In genomic region chr11:44920451-44920850, GRCh38 we compare ENCODE assay signal across 24 cellular contexts. TPM values are rescaled to one million over a fixed set of nuclear protein-coding genes. Genes with fewer than 3 reads are reported as not detected.
A peak's percentile ranks its signal among the peaks of the same experiment; 100 is the strongest.
DNase-seq lines count a peak whose midpoint lies in the region; ATAC-seq and TF ChIP-seq lines count a peak whose summit lies in the region.
"Had no signal": no experiment of that assay in that cellular context is flagged by ENCODE, and none has a peak within 500 bp of the region (broad histone marks: within the 10 kb centered on the region; RNA-seq: fewer than 3 reads in every experiment).

No MANE protein-coding gene starts in this region.

- H3K27ac ChIP-seq in HEK293 (ENCODE audit: extremely low read depth, low read depth, low read length) (no peak overlapping the region), vagina (no peak overlapping the region), right lobe of liver (no peak overlapping the region), SK-N-SH (ENCODE audit: low read depth in 2 of 2, low read length in 1 of 2) (no peak overlapping the region; a peak in 1 of 4 replicates)
- H3K27ac ChIP-seq: A549; BLaER1 treated with 17β-estradiol and CSF1 and Interleukin-3, amounts not matched to agents 10 nM and 100 nM; GM23248 had no signal

- H3K9me3 ChIP-seq in HEK293 (ENCODE audit: control insufficient read depth, insufficient read depth, low read depth, low read length) (no peaks in the 10 kb centered on the region), vagina (no peaks in the 10 kb centered on the region), right lobe of liver (no peaks in the 10 kb centered on the region), SK-N-SH (no peaks in the 10 kb centered on the region)
- H3K9me3 ChIP-seq: A549; BE2C; BLaER1 treated with 17β-estradiol and CSF1 and Interleukin-3, amounts not matched to agents 10 nM and 100 nM had no signal

- H3K36me3 ChIP-seq in HEK293 (ENCODE audit: control insufficient read depth in 2 of 2, insufficient read depth in 1 of 2, low read length in 2 of 2) (no peaks in the 10 kb centered on the region), vagina (no peaks in the 10 kb centered on the region), right lobe of liver (no peaks in the 10 kb centered on the region), SK-N-SH (replicated peaks in 1 of 2; ENCODE audit: control insufficient read depth in 1 of 2, insufficient read depth in 2 of 2, low read length in 1 of 2) (no peaks in the 10 kb centered on the region)
- H3K36me3 ChIP-seq: BE2C; BLaER1 treated with 17β-estradiol and CSF1 and Interleukin-3, amounts not matched to agents 10 nM and 100 nM had no signal

- H2AFZ ChIP-seq in SK-N-SH (ENCODE audit: low read depth): no peak overlapping the region
- H2AFZ ChIP-seq: GM23248 had no signal

- ATAC-seq in right lobe of liver: no peak
- ATAC-seq: A549, GM12878, HCT116 had no signal

- TF ChIP-seq POLR2A in vagina (IDR thresholded peaks at IDR 0.05): no peak
- TF ChIP-seq POLR2A in right lobe of liver (IDR thresholded peaks at IDR 0.05): no peak

- H3K9me2 ChIP-seq in SK-N-SH: no peaks in the 10 kb centered on the region

- TF ChIP-seq RAD21 in SK-N-SH (IDR thresholded peaks at IDR 0.05; ENCODE audit: low read length): no peak

- no peak overlapping the region for H3K4me2 ChIP-seq in SK-N-SH
- H3K4me2 ChIP-seq: A549; BLaER1 treated with 17β-estradiol and CSF1 and Interleukin-3, amounts not matched to agents 10 nM and 100 nM had no signal

- H3K27me3 Mint-ChIP-seq in brain (peaks cover 2% of the 10 kb centered on the region), neural crest cell (ENCODE audit: low read depth) (no peaks in the 10 kb centered on the region)
- H3K27me3 Mint-ChIP-seq: CD4-positive, alpha-beta T cell; CD8-positive, alpha-beta memory T cell had no signal

- H3K9ac ChIP-seq in SK-N-SH: no peak overlapping the region
- H3K9ac ChIP-seq: BLaER1 treated with 17β-estradiol and CSF1 and Interleukin-3, amounts not matched to agents 10 nM and 100 nM; GM23248 had no signal

- H3K4me1 ChIP-seq in HEK293 (ENCODE audit: control insufficient read depth, insufficient read depth, low read length): no peaks in the 10 kb centered on the region
- H3K4me1 ChIP-seq in vagina: no peaks in the 10 kb centered on the region
- H3K4me1 ChIP-seq in right lobe of liver: no peaks in the 10 kb centered on the region
- no peaks in the 10 kb centered on the region; a peak in 1 of 4 replicates for H3K4me1 ChIP-seq in SK-N-SH (ENCODE audit: control insufficient read depth in 1 of 2, insufficient read depth in 2 of 2, low read depth in 1 of 2, low read length in 1 of 2)
- H3K4me1 ChIP-seq: A549, BE2C had no signal

- H3K27ac Mint-ChIP-seq in brain: peak overlapping the region in 3 of 5 experiments; percentile 14 to 89 (median 38)
- peak overlapping the region; percentile 50 for H3K27ac Mint-ChIP-seq in neural crest cell (ENCODE audit: unreplicated experiment)
- H3K27ac Mint-ChIP-seq: CD14-positive monocyte; CD4-positive, alpha-beta T cell; CD8-positive, alpha-beta memory T cell; H9; HFFc6 had no signal

- H3K4me1 Mint-ChIP-seq in brain: peaks cover 4% of the 10 kb centered on the region
- no peaks in the 10 kb centered on the region for H3K4me1 Mint-ChIP-seq in neural crest cell
- H3K4me1 Mint-ChIP-seq: CD8-positive, alpha-beta memory T cell had no signal

- no peaks in the 10 kb centered on the region for H4K20me1 ChIP-seq in SK-N-SH (ENCODE audit: insufficient read depth)

- CTCF ChIA-PET in HEK293 (lab: Yijun Ruan, JAX): interaction anchor here (0.7 to 2.2 kb wide), 5 partner anchors 9 to 289 kb away, joined by 3 to 10 read pairs (median 4); no protein-coding TSS in a partner anchor
- CTCF ChIA-PET in SK-N-SH (lab: Yijun Ruan, JAX): interaction anchor here (0.6 to 1.5 kb wide), 5 partner anchors 9 to 303 kb away, joined by 3 to 8 read pairs (median 3); no protein-coding TSS in a partner anchor

- no peak for TF ChIP-seq CTCF in HEK293 (tag by site-specific recombination; IDR thresholded peaks at IDR 0.05)
- no peak for TF ChIP-seq CTCF in brain (conservative IDR thresholded peaks at IDR 0.05)
- no peak for TF ChIP-seq CTCF in neural crest cell (conservative IDR thresholded peaks at IDR 0.05)
- no peak for TF ChIP-seq CTCF in vagina (IDR thresholded peaks at IDR 0.05)
- no peak for TF ChIP-seq CTCF in right lobe of liver (IDR thresholded peaks at IDR 0.05)
- TF ChIP-seq CTCF in SK-N-SH (IDR thresholded peaks at IDR 0.05): no peak

- no peak overlapping the region for H3K4me3 ChIP-seq in HEK293 (ENCODE audit: low read depth, low read length)
- no peak overlapping the region for H3K4me3 ChIP-seq in vagina
- H3K4me3 ChIP-seq in right lobe of liver: no peak overlapping the region
- H3K4me3 ChIP-seq in SK-N-SH (ENCODE audit: low read depth in 2 of 2, low read length in 1 of 2): no peak overlapping the region
- H3K4me3 ChIP-seq: A549; BLaER1 treated with 17β-estradiol and CSF1 and Interleukin-3, amounts not matched to agents 10 nM and 100 nM; GM12878; GM23248 had no signal

- TF ChIP-seq EP300 in SK-N-SH (IDR thresholded peaks at IDR 0.05; ENCODE audit: borderline replicate concordance in 1 of 2, low read depth in 1 of 2, low read length in 1 of 2): no peak

- no peaks in the 10 kb centered on the region for H3K27me3 ChIP-seq in vagina
- H3K27me3 ChIP-seq in right lobe of liver: no peaks in the 10 kb centered on the region
- no peaks in the 10 kb centered on the region for H3K27me3 ChIP-seq in SK-N-SH (ENCODE audit: insufficient read depth)
- H3K27me3 ChIP-seq: BE2C; BLaER1 treated with 17β-estradiol and CSF1 and Interleukin-3, amounts not matched to agents 10 nM and 100 nM had no signal

- no peaks in the 10 kb centered on the region for H3F3A ChIP-seq in SK-N-SH (replicated peaks; ENCODE audit: insufficient read depth)

- H3K4me3 Mint-ChIP-seq in brain (no peak overlapping the region), neural crest cell (peak overlapping the region; percentile 22)
- H3K4me3 Mint-ChIP-seq: CD14-positive monocyte; CD4-positive, alpha-beta T cell; CD8-positive, alpha-beta memory T cell; H9; HFFc6 had no signal

- intact Hi-C loops in vagina (cut with DNase I) (loop anchor here (5.0 kb wide), 1 partner anchor 1822 kb away; no protein-coding TSS in a partner anchor), right lobe of liver (cut with DNase I) (loop anchor here in 1 of 2 donors (10.0 kb wide), 1 partner anchor 366 kb away; no protein-coding TSS in a partner anchor)

- WGBS in right lobe of liver (ENCODE audit: insufficient coverage, low coverage, low lambda C conversion rate, missing lambda C conversion rate): 67% methylated on average over 4 of the region's 7 CpGs
- WGBS in SK-N-SH (ENCODE audit: low lambda C conversion rate): 60% methylated on average over 7 of the region's 7 CpGs

- no peaks in the 10 kb centered on the region for H3K79me2 ChIP-seq in SK-N-SH (ENCODE audit: insufficient read depth)

- H3K36me3 Mint-ChIP-seq in brain (peaks cover 28% of the 10 kb centered on the region), neural crest cell (ENCODE audit: low read depth) (peaks cover 3% of the 10 kb centered on the region)
- H3K36me3 Mint-ChIP-seq: CD14-positive monocyte had no signal

- POLR2A ChIA-PET in HEK293 (lab: Yijun Ruan, JAX) (no interaction called here), SK-N-SH (lab: Yijun Ruan, JAX) (no interaction called here)

- H3K9me3 Mint-ChIP-seq in brain (no peaks in the 10 kb centered on the region), neural crest cell (no peaks in the 10 kb centered on the region)
- H3K9me3 Mint-ChIP-seq: CD4-positive, alpha-beta T cell; CD8-positive, alpha-beta memory T cell; H9; HFFc6 had no signal

- no peak for DNase-seq in neural crest cell (ENCODE audit: low read depth, low spot score)
- no peak for DNase-seq in vagina (ENCODE audit: extremely low spot score in 2 of 2)
- DNase-seq in right lobe of liver: no peak
- DNase-seq in SK-N-SH: no peak
- DNase-seq: 8988T; ACHN; AML-193; BE2C; CD4-positive, alpha-beta T cell; CD8-positive, alpha-beta memory T cell; DMS 273 treated with DMSO at 0.1 percent for 48 hours; DMS79; EL; GDM1; GM23248; H9; HFFc6 had no signal

TF ChIP-seq in HEK293, 187 proteins besides CTCF, POLR2A, EP300 and RAD21:
- TF ChIP-seq EGR2 (tag by site-specific recombination; IDR thresholded peaks at IDR 0.05; ENCODE audit: low read depth) (peak; percentile 97), ZFHX2 (tag by site-specific recombination; conservative IDR thresholded peaks at IDR 0.05) (peak; percentile 98), KLF9 (tag by site-specific recombination; IDR thresholded peaks at IDR 0.05; ENCODE audit: low read depth) (no peak)

TF ChIP-seq in SK-N-SH, 30 proteins besides CTCF, POLR2A, EP300 and RAD21 (continues in another document):
- TF ChIP-seq USF1 (IDR thresholded peaks at IDR 0.05; ENCODE audit: borderline replicate concordance, low read depth): no peak
- no peak for TF ChIP-seq PBX3 (IDR thresholded peaks at IDR 0.05)
- TF ChIP-seq TCF12 (IDR thresholded peaks at IDR 0.05): no peak
- no peak for TF ChIP-seq FOXJ3 (CRISPR knock-in tag; IDR thresholded peaks at IDR 0.05)
- no peak for TF ChIP-seq TEAD4 (IDR thresholded peaks at IDR 0.05; ENCODE audit: borderline replicate concordance, insufficient read depth)

RNA-seq across cellular contexts. Expression of gene TP53I11, which starts 30.2 kb away (rescaled TPM):
- 75.8 TPM for polyA plus RNA-seq in brain (ENCODE audit: insufficient read depth, low read depth, low replicate concordance)
- 83.6 and 85.6 TPM in 2 replicates for total RNA-seq in neural crest cell
- total RNA-seq in vagina: 50.6 TPM
- 10 to 100 TPM in 4 of 6 experiments, 1 to 10 TPM in 2; 5.7 to 22.1 (median 12.2) TPM for total RNA-seq in right lobe of liver
- polyA plus RNA-seq in SK-N-SH (2012; rRNA removed): 6.0 and 6.6 TPM in 2 replicates
- polyA plus RNA-seq in SK-N-SH (2012; cell fraction: cytosol; rRNA removed): 3.0 and 4.5 TPM in 2 replicates
- 8.3 and 15.2 TPM in 2 replicates for polyA plus RNA-seq in SK-N-SH (2012; cell fraction: nucleus; rRNA removed)
